28 cellular contexts compared by ENCODE assay signal in the genomic region with DNA sequence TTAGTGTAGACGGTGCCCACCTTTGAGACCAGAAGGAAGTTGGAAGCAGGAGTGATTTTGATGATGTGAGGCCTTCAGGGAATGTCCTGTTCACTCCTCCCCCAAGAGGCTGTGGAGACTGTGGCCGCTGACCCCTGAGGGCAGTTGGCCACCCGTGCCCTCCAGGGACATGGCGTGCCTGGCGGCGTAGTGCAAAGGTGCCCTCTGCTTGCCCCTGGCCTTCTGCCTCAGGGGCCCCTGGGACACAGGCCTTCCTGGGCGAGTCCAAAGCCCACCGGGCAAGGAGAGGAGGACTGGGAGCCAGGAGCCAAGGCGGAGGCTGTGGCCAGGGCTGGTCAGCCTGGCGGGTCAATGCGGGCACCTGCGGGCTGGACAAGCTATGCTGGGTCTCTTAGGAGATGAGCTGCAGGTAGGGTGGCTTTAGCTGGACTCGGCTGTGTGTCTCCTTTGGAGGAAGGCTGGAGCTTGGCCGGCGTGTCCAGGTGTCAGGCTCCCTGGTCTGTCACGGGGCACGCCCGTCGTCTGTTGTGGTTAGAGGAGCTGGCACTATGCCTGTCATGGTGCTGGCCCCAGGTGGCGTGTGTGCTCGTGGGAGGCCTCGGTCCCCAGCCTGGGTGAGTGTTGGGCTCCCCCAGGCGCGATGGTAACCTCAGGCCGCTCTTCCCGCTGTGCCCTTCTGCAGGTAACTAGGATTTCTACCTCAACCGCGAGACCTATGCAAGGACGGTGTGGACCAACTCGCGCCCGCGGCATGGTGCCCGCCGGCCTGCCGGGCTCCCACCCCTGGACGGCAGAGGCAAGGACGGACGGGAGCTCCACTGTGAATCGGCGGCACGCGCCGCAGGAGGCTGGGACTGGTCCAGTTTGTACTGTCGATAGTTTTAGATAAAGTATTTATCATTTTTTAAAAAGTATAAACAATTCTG. TPM values are rescaled to one million over a fixed set of nuclear protein-coding genes. Genes with fewer than 3 reads are reported as not detected.
DNase-seq lines count a peak whose midpoint lies in the region; ATAC-seq and TF ChIP-seq lines count a peak whose summit lies in the region.
"Had no signal": no experiment of that assay in that cellular context is flagged by ENCODE, and none has a peak within 500 bp of the region (broad histone marks: within the 10 kb centered on the region; RNA-seq: fewer than 3 reads in every experiment).

No MANE protein-coding gene starts in this region.

- no peaks in the 10 kb centered on the region for H3K27me3 ChIP-seq in BLaER1 treated with 17β-estradiol and CSF1 and Interleukin-3, amounts not matched to agents 10 nM and 100 nM
- H3K27me3 ChIP-seq in HCT116 (ENCODE audit: insufficient read depth, low read length) (no peaks in the 10 kb centered on the region), SJCRH30 (no peaks in the 10 kb centered on the region), mammary epithelial cell (ENCODE audit: insufficient read depth, low read length) (no peaks in the 10 kb centered on the region)
- H3K27me3 ChIP-seq: ovary, right atrium auricular region, tibial artery had no signal

- POLR2A ChIA-PET in HCT116 (lab: Charles Lee): no interaction called here

- RAD21 ChIA-PET in HCT116 (lab: Charles Lee; ENCODE audit: low non-redundant PET in 1 of 2, low total read pairs in 2 of 2, uncharacterized antibody in 2 of 2, unreplicated experiment in 2 of 2): interaction anchor here in 1 of 2 experiments (1.1 kb wide), 1 partner anchor 73 kb away, joined by 5 read pairs; no protein-coding TSS in a partner anchor

- WGBS in mammary epithelial cell (ENCODE audit: low coverage, missing lambda C conversion rate): 96% methylated on average over 40 of the region's 45 CpGs

- in situ Hi-C loops in mammary epithelial cell (cut with MboI; ENCODE audit: low sequenced_read_pairs in 2 of 2): no loop called here

- H3K4me1 Mint-ChIP-seq in chondrocyte (ENCODE audit: low read depth): peaks cover 8% of the 10 kb centered on the region

- peak overlapping the region; percentile 65 for H3K27ac Mint-ChIP-seq in chondrocyte (ENCODE audit: unreplicated experiment)
- H3K27ac Mint-ChIP-seq: activated naive CD8-positive, alpha-beta T cell had no signal

- H3K4me3 Mint-ChIP-seq in chondrocyte (ENCODE audit: unreplicated experiment): no peak overlapping the region
- H3K4me3 Mint-ChIP-seq: activated naive CD8-positive, alpha-beta T cell; CD4-positive, alpha-beta memory T cell; naive thymus-derived CD8-positive, alpha-beta T cell; stimulated activated naive CD8-positive, alpha-beta T cell treated with anti-CD3 and anti-CD28 coated beads, Interleukin-15, Interleukin-2, amounts not matched to agents 100 ng/mL and 50 ng/mL, for 24 hours had no signal

- TF ChIP-seq CTCF in HCT116 (IDR thresholded peaks at IDR 0.05 in 2 of 3, conservative IDR thresholded peaks at IDR 0.05 in 1 of 3; ENCODE audit: borderline replicate concordance in 1 of 3, insufficient read depth in 1 of 3, low read depth in 2 of 3, low read length in 2 of 3) (no peak), chondrocyte (IDR thresholded peaks at IDR 0.05) (no peak), mammary epithelial cell (conservative IDR thresholded peaks at IDR 0.05 in 1 of 2, IDR thresholded peaks at IDR 0.05 in 1 of 2; ENCODE audit: extremely low read depth in 1 of 2, insufficient read depth in 1 of 2, low read depth in 1 of 2, low read length in 2 of 2) (no peak)

- dilution Hi-C loops in mammary epithelial cell (cut with HindIII; ENCODE audit: low sequenced_read_pairs): no loop called here

- peak overlapping the region in 6 of 11 experiments; percentile 11 to 70 (median 62); a peak in 11 of 22 replicates for H3K9ac ChIP-seq in BLaER1 treated with 17β-estradiol and CSF1 and Interleukin-3, amounts not matched to agents 10 nM and 100 nM
- no peak overlapping the region for H3K9ac ChIP-seq in HCT116 (ENCODE audit: low read length)
- no peak overlapping the region for H3K9ac ChIP-seq in mammary epithelial cell (ENCODE audit: insufficient read depth, low read length)

- H3K36me3 Mint-ChIP-seq in chondrocyte (ENCODE audit: low read depth): peaks cover 9% of the 10 kb centered on the region
- H3K36me3 Mint-ChIP-seq: activated naive CD8-positive, alpha-beta T cell had no signal

- peaks cover 42 to 100% (median 97%) of the 10 kb centered on the region in 10 experiments for H3K4me1 ChIP-seq in BLaER1 treated with 17β-estradiol and CSF1 and Interleukin-3, amounts not matched to agents 10 nM and 100 nM
- H3K4me1 ChIP-seq in HCT116 (ENCODE audit: control insufficient read depth in 1 of 2, insufficient read depth in 2 of 2, low read length in 2 of 2) (peaks cover 0 to 6% of the 10 kb centered on the region in 2 experiments; a peak in 1 of 4 replicates), SJCRH30 (no peaks in the 10 kb centered on the region), mammary epithelial cell (ENCODE audit: insufficient read depth, low read length) (no peaks in the 10 kb centered on the region)

- intact Hi-C loops in HCT116 (cut with micrococcal nuclease): no loop called here
- intact Hi-C loops in mammary epithelial cell (cut with micrococcal nuclease): loop anchor here (10.0 kb wide), 1 partner anchor 335 kb away; no protein-coding TSS in a partner anchor

- H3K9me3 ChIP-seq in BLaER1 treated with 17β-estradiol and CSF1 and Interleukin-3, amounts not matched to agents 10 nM and 100 nM (replicated peaks in 1 of 11): no peaks in the 10 kb centered on the region
- H3K9me3 ChIP-seq in HCT116 (ENCODE audit: control insufficient read depth in 1 of 2, insufficient read depth in 1 of 2, low read depth in 1 of 2, low read length in 2 of 2) (no peaks in the 10 kb centered on the region), SJCRH30 (replicated peaks) (no peaks in the 10 kb centered on the region), mammary epithelial cell (replicated peaks; ENCODE audit: insufficient read depth, low read length) (no peaks in the 10 kb centered on the region)
- H3K9me3 ChIP-seq: ovary, right atrium auricular region, tibial artery had no signal

- peak overlapping the region in 6 of 11 experiments; percentile 10 to 62 (median 48); a peak in 10 of 22 replicates for H3K27ac ChIP-seq in BLaER1 treated with 17β-estradiol and CSF1 and Interleukin-3, amounts not matched to agents 10 nM and 100 nM
- H3K27ac ChIP-seq in HCT116 (ENCODE audit: low read depth, low read length) (no peak overlapping the region; the same call in 1 of the 2 replicates), SJCRH30 (no peak overlapping the region), mammary epithelial cell (ENCODE audit: insufficient read depth, low read depth, low read length) (no peak overlapping the region)
- H3K27ac ChIP-seq: ovary, right atrium auricular region, tibial artery had no signal

- peaks cover 16% of the 10 kb centered on the region for H3K79me2 ChIP-seq in HCT116 (ENCODE audit: insufficient read depth, low read length)
- H3K79me2 ChIP-seq in mammary epithelial cell (ENCODE audit: insufficient read depth, low read length): peaks cover 22% of the 10 kb centered on the region

- no peak for TF ChIP-seq RAD21 in HCT116 (IDR thresholded peaks at IDR 0.05; ENCODE audit: low read depth)

- H2AFZ ChIP-seq in HCT116 (ENCODE audit: low read depth, low read length, poor library complexity, severe bottlenecking): no peak overlapping the region
- no peak overlapping the region for H2AFZ ChIP-seq in mammary epithelial cell (ENCODE audit: low read depth, low read length)

- DNase-seq in HCT116 (ENCODE audit: low read depth, low spot score): no peak
- DNase-seq in chondrocyte (ENCODE audit: low spot score): no peak
- peak; percentile 8 for DNase-seq in myocyte (ENCODE audit: low read depth)
- DNase-seq in NCI-H510A treated with DMSO at 0.1 percent for 48 hours (lab: John Stamatoyannopoulos, UW): no peak
- DNase-seq in SJCRH30: no peak
- no peak for DNase-seq in mammary epithelial cell
- DNase-seq: activated CD4-positive, alpha-beta T cell treated with anti-CD3 and anti-CD28 coated beads for 48 hours; CD4-positive, alpha-beta memory T cell; DMS153; head of caudate nucleus; left cardiac atrium; naive thymus-derived CD8-positive, alpha-beta T cell; NCI-H146; NCI-H524 treated with DMSO at 0.1 percent for 48 hours; ovary; RPMI8226; stimulated activated CD4-positive, alpha-beta T cell treated with anti-CD3 and anti-CD28 coated beads, Interleukin-4, amount 100 ng/mL, for 24 hours; tibial artery had no signal

- no peak for TF ChIP-seq POLR2A in HCT116 (IDR thresholded peaks at IDR 0.05; ENCODE audit: borderline replicate concordance, extremely low read depth, insufficient read depth, insufficient read length)

- no peaks in the 10 kb centered on the region for H3K9me2 ChIP-seq in HCT116 (ENCODE audit: insufficient read depth)

- no peaks in the 10 kb centered on the region for H3K9me3 Mint-ChIP-seq in chondrocyte (ENCODE audit: low read depth)
- H3K9me3 Mint-ChIP-seq: CD4-positive, alpha-beta memory T cell; naive thymus-derived CD8-positive, alpha-beta T cell; stimulated activated naive CD8-positive, alpha-beta T cell treated with anti-CD3 and anti-CD28 coated beads, Interleukin-15, Interleukin-2, amounts not matched to agents 100 ng/mL and 50 ng/mL, for 24 hours had no signal

- ATAC-seq in HCT116 (no peak), GM21723 (IDR thresholded peaks at IDR 0.05; ENCODE audit: unreplicated experiment) (no peak)
- ATAC-seq: naive thymus-derived CD8-positive, alpha-beta T cell had no signal

- H3K4me2 ChIP-seq in BLaER1 treated with 17β-estradiol and CSF1 and Interleukin-3, amounts not matched to agents 10 nM and 100 nM: peak overlapping the region in 9 of 11 experiments; percentile 9 to 94 (median 79); a peak in 15 of 22 replicates
- H3K4me2 ChIP-seq in HCT116 (ENCODE audit: low read length) (no peak overlapping the region), mammary epithelial cell (ENCODE audit: insufficient read depth, low read depth, low read length) (no peak overlapping the region)

- no TSS peak for BruUV-seq in HCT116 (replicated peaks; lab: Mats Ljungman, UMichigan)
- no TSS peak for BruUV-seq in mammary epithelial cell (replicated peaks; lab: Mats Ljungman, UMichigan)

- peaks cover 92 to 100% (median 99%) of the 10 kb centered on the region in 11 experiments for H4K20me1 ChIP-seq in BLaER1 treated with 17β-estradiol and CSF1 and Interleukin-3, amounts not matched to agents 10 nM and 100 nM
- H4K20me1 ChIP-seq in HCT116 (ENCODE audit: insufficient read depth): no peaks in the 10 kb centered on the region; the same call in 1 of the 2 replicates
- H4K20me1 ChIP-seq in mammary epithelial cell (ENCODE audit: insufficient read depth, low read length): no peaks in the 10 kb centered on the region

- peaks cover 81 to 95% (median 93%) of the 10 kb centered on the region in 11 experiments for H3K36me3 ChIP-seq in BLaER1 treated with 17β-estradiol and CSF1 and Interleukin-3, amounts not matched to agents 10 nM and 100 nM
- H3K36me3 ChIP-seq in HCT116 (ENCODE audit: control insufficient read depth in 1 of 2, insufficient read depth in 2 of 2, low read length in 2 of 2) (peaks cover 5 to 36% of the 10 kb centered on the region in 2 experiments; a peak in 3 of 4 replicates), SJCRH30 (peaks cover 39% of the 10 kb centered on the region), mammary epithelial cell (ENCODE audit: insufficient read depth, low read length) (peaks cover 4% of the 10 kb centered on the region)
- H3K36me3 ChIP-seq: ovary had no signal

- no peak overlapping the region for H3K4me3 ChIP-seq in BLaER1 treated with 17β-estradiol and CSF1 and Interleukin-3, amounts not matched to agents 10 nM and 100 nM
- H3K4me3 ChIP-seq in HCT116 (replicated peaks in 1 of 2; ENCODE audit: low read depth in 1 of 2, low read length in 2 of 2) (no peak overlapping the region), SJCRH30 (no peak overlapping the region), mammary epithelial cell (replicated peaks in 1 of 3; ENCODE audit: insufficient read depth in 1 of 3, low read depth in 2 of 3, low read length in 3 of 3) (no peak overlapping the region)
- H3K4me3 ChIP-seq: ovary, right atrium auricular region, SK-N-MC, tibial artery had no signal

- H3K27me3 Mint-ChIP-seq in chondrocyte (ENCODE audit: low read depth): no peaks in the 10 kb centered on the region
- H3K27me3 Mint-ChIP-seq: activated naive CD8-positive, alpha-beta T cell; CD4-positive, alpha-beta memory T cell; naive thymus-derived CD8-positive, alpha-beta T cell; stimulated activated naive CD8-positive, alpha-beta T cell treated with anti-CD3 and anti-CD28 coated beads, Interleukin-15, Interleukin-2, amounts not matched to agents 100 ng/mL and 50 ng/mL, for 24 hours had no signal

- CTCF ChIA-PET in HCT116 (lab: Charles Lee): interaction anchor here (1.3 kb wide), 1 partner anchor 382 kb away, joined by 3 read pairs; no protein-coding TSS in a partner anchor
- CTCF ChIA-PET in mammary epithelial cell (lab: Charles Lee; ENCODE audit: low non-redundant PET): no interaction called here

RNA-seq across cellular contexts. Expression of a gene that starts 6.8 kb away (rescaled TPM):
- total RNA-seq in HCT116 (2021; ENCODE audit: unreplicated experiment) (88.2 TPM), chondrocyte (36.6 to 45.4 TPM (median 42.4 TPM) in 3 replicates), myocyte (77.5 and 86.7 TPM in 2 replicates), mammary epithelial cell (10 to 100 TPM; 33.0 to 61.5 TPM)
- polyA plus RNA-seq in HCT116 (2012): 62.8 and 76.0 TPM in 2 replicates
- polyA plus RNA-seq in myocyte (2012): 42.0 TPM
- total RNA-seq in SJCRH30 (2014; rRNA removed; shearing (Covaris generic)): 51.8 and 52.7 TPM in 2 replicates
- 68.8 TPM for polyA plus RNA-seq in mammary epithelial cell
- polyA minus RNA-seq in mammary epithelial cell: 62.8 TPM

RNA-seq across cellular contexts. Expression of a gene that starts 7.3 kb away (rescaled TPM):
- 166 TPM for total RNA-seq in HCT116 (2021; ENCODE audit: unreplicated experiment)
- 139 and 153 TPM in 2 replicates for polyA plus RNA-seq in HCT116 (2012)
- 71.2 to 81.5 TPM (median 74.9 TPM) in 3 replicates for total RNA-seq in chondrocyte
- 21.6 and 23.1 TPM in 2 replicates for total RNA-seq in myocyte
- 46.6 TPM for polyA plus RNA-seq in myocyte (2012)
- total RNA-seq in SJCRH30 (2014; rRNA removed; shearing (Covaris generic)): 44.5 and 49.1 TPM in 2 replicates
- total RNA-seq in mammary epithelial cell: 10 to 100 TPM; 21.0 to 68.9 TPM
- polyA plus RNA-seq in mammary epithelial cell: 30.5 TPM
- polyA minus RNA-seq in mammary epithelial cell: 19.9 TPM

RNA-seq across cellular contexts. Expression of a gene that starts 19.8 kb away (rescaled TPM):
- 42.8 TPM for total RNA-seq in HCT116 (2021; ENCODE audit: unreplicated experiment)
- 14.0 and 14.4 TPM in 2 replicates for polyA plus RNA-seq in HCT116 (2012)
- 10.2 to 18.8 TPM (median 10.8 TPM) in 3 replicates for total RNA-seq in chondrocyte
- total RNA-seq in myocyte: 5.1 and 7.3 TPM in 2 replicates
- 6.6 TPM for polyA plus RNA-seq in myocyte (2012)
- total RNA-seq in SJCRH30 (2014; rRNA removed; shearing (Covaris generic)): 6.9 and 11.5 TPM in 2 replicates
- 1 to 10 TPM; 1.2 to 3.1 TPM for total RNA-seq in mammary epithelial cell
- polyA plus RNA-seq in mammary epithelial cell: 0.23 TPM
- not detected for polyA minus RNA-seq in mammary epithelial cell
- polyA plus RNA-seq: CD4-positive, alpha-beta memory T cell; naive thymus-derived CD8-positive, alpha-beta T cell had no signal

RNA-seq across cellular contexts. Expression of a gene that starts 26.9 kb away (rescaled TPM):
- 0.30 TPM for total RNA-seq in HCT116 (2021; ENCODE audit: unreplicated experiment)
- 1.3 and 1.5 TPM in 2 replicates for polyA plus RNA-seq in HCT116 (2012)
- 0.42 to 0.51 TPM in 2 of 3 replicates, not detected in the other for total RNA-seq in chondrocyte
- 303 and 333 TPM in 2 replicates for total RNA-seq in myocyte
- polyA plus RNA-seq in myocyte (2012): 42.4 TPM
- total RNA-seq in SJCRH30 (2014; rRNA removed; shearing (Covaris generic)): 40.1 and 50.2 TPM in 2 replicates
- total RNA-seq in mammary epithelial cell: under 1 TPM in 1 of 2 donors, not detected in 1; 0.38 TPM
- not detected for polyA plus RNA-seq in mammary epithelial cell
- polyA minus RNA-seq in mammary epithelial cell: not detected
- total RNA-seq: HT1080, mesenteric fat pad had no signal

RNA-seq across cellular contexts. Expression of a gene that starts 52.6 kb away (rescaled TPM):
- total RNA-seq in HCT116 (2021; ENCODE audit: unreplicated experiment) (not detected), chondrocyte (0.31 to 0.50 TPM (median 0.38 TPM) in 3 replicates), myocyte (0.16 and 0.36 TPM in 2 replicates), mammary epithelial cell (not detected)
- polyA plus RNA-seq in HCT116 (2012): 0.11 and 0.13 TPM in 2 replicates
- polyA plus RNA-seq in myocyte (2012): 0.21 TPM
- 0.06 and 0.10 TPM in 2 replicates for total RNA-seq in SJCRH30 (2014; rRNA removed; shearing (Covaris generic))
- polyA plus RNA-seq in mammary epithelial cell: not detected
- polyA minus RNA-seq in mammary epithelial cell: not detected
- total RNA-seq: epithelial cell of proximal tubule, G401 had no signal

Comparison
In these comparisons a context has a peak if more than half of its experiments do, and no peak if none do; other contexts are left out.
1. H3K27ac ChIP-seq: peak in BLaER1 treated with 17β-estradiol and CSF1 and Interleukin-3, amounts not matched to agents 10 nM and 100 nM (6 of 11); none in HCT116 (single experiment), SJCRH30 (single experiment) and mammary epithelial cell (single experiment).
2. H3K4me2 ChIP-seq: peak in BLaER1 treated with 17β-estradiol and CSF1 and Interleukin-3, amounts not matched to agents 10 nM and 100 nM (9 of 11); none in HCT116 (single experiment) and mammary epithelial cell (single experiment).
3. H3K9ac ChIP-seq: peak in BLaER1 treated with 17β-estradiol and CSF1 and Interleukin-3, amounts not matched to agents 10 nM and 100 nM (6 of 11); none in HCT116 (single experiment) and mammary epithelial cell (single experiment).